Comparison of ENCODE assay signal across 14 cellular contexts in genomic region chr1:203760506-203760905, GRCh38. TPM values are rescaled to one million over a fixed set of nuclear protein-coding genes. Genes with fewer than 3 reads are reported as not detected.
DNase-seq lines count a peak whose midpoint lies in the region; ATAC-seq and TF ChIP-seq lines count a peak whose summit lies in the region.
"Had no signal": no experiment of that assay in that cellular context is flagged by ENCODE, and none has a peak within 500 bp of the region (broad histone marks: within the 10 kb centered on the region; RNA-seq: fewer than 3 reads in every experiment).

No MANE protein-coding gene starts in this region.

- POLR2A ChIA-PET in T-cell (lab: Charles Lee) = interaction anchor here in 1 of 2 donors (0.6 kb wide), 1 partner anchor 688 kb away, joined by 3 read pairs; no protein-coding TSS in a partner anchor

- no peak for TF ChIP-seq CTCF in OCI-LY1 (IDR thresholded peaks at IDR 0.05; ENCODE audit: low read length)
- no peak for TF ChIP-seq CTCF in thyroid gland (IDR thresholded peaks at IDR 0.05)

- peaks cover 3% of the 10 kb centered on the region for H3K79me2 ChIP-seq in OCI-LY1 (ENCODE audit: insufficient read depth, low read length)

- H3K9ac ChIP-seq in OCI-LY1 (ENCODE audit: low read length) = no peak overlapping the region; the same call in 1 of the 2 replicates

- no peaks in the 10 kb centered on the region for H3F3A ChIP-seq in OCI-LY1 (ENCODE audit: insufficient read depth, low read length)

- no peak for DNase-seq in T-cell
- peak; percentile 64 to 66 for DNase-seq in thyroid gland
- DNase-seq in T-helper 2 cell = no peak
- DNase-seq in SIG-M5 (lab: John Stamatoyannopoulos, UW) = no peak
- no peak for DNase-seq in HCEC 1CT
- DNase-seq: C1 segment of cervical spinal cord; Caco-2; CD8-positive, alpha-beta T cell; DMS153; DND-41; GOT3 had no signal

- peaks cover 38 to 49% (median 43%) of the 10 kb centered on the region in 3 donors for H3K4me1 Mint-ChIP-seq in T-cell

- peaks cover 63% of the 10 kb centered on the region for H3K4me1 ChIP-seq in OCI-LY1 (ENCODE audit: insufficient read depth, low read length, severe bottlenecking)
- H3K4me1 ChIP-seq in thyroid gland = peaks cover 0 to 5% of the 10 kb centered on the region in 2 donors

- H3K9me3 Mint-ChIP-seq in T-cell = no peaks in the 10 kb centered on the region
- H3K9me3 Mint-ChIP-seq: CD8-positive, alpha-beta T cell had no signal

- no peak for ATAC-seq in T-cell (replicated peaks in 1 of 4)
- ATAC-seq: CD8-positive, alpha-beta T cell had no signal

- CTCF ChIA-PET in T-cell (lab: Charles Lee) = interaction anchor here in 1 of 2 donors (0.7 kb wide), 1 partner anchor 54 kb away, joined by 3 read pairs; no protein-coding TSS in a partner anchor

- H2AFZ ChIP-seq in OCI-LY1 (ENCODE audit: low read length) = no peak overlapping the region

- no peaks in the 10 kb centered on the region for H3K36me3 Mint-ChIP-seq in T-cell

- H3K9me2 ChIP-seq in OCI-LY1 (ENCODE audit: low read depth, low read length) = no peaks in the 10 kb centered on the region

- peak overlapping the region; percentile 27 to 41 for H3K27ac Mint-ChIP-seq in T-cell

- intact Hi-C loops in thyroid gland (cut with DNase I) = no loop called here

- no peak for TF ChIP-seq POLR2A in thyroid gland (IDR thresholded peaks at IDR 0.05)

- WGBS in thyroid gland, 2 donors = 33 to 56% methylated on average over 3 of the region's 3 CpGs

- no peaks in the 10 kb centered on the region for H4K20me1 ChIP-seq in OCI-LY1 (ENCODE audit: insufficient read depth, low read length)

- H3K36me3 ChIP-seq in OCI-LY1 (ENCODE audit: insufficient read depth, low read length) = no peaks in the 10 kb centered on the region
- no peaks in the 10 kb centered on the region for H3K36me3 ChIP-seq in thyroid gland
- H3K36me3 ChIP-seq: HAP-1 had no signal

- no peaks in the 10 kb centered on the region for H3K9me3 ChIP-seq in OCI-LY1 (ENCODE audit: low read length)
- H3K9me3 ChIP-seq in thyroid gland = no peaks in the 10 kb centered on the region
- H3K9me3 ChIP-seq: Caco-2, HAP-1 had no signal

- H3K27ac ChIP-seq in OCI-LY1 (ENCODE audit: low read depth, low read length, poor library complexity, severe bottlenecking) (peak overlapping the region; percentile 75), thyroid gland (peak overlapping the region in 1 of 3 donors; percentile 28)

- H3K27me3 ChIP-seq in OCI-LY1 (ENCODE audit: insufficient read depth, low read length) = no peaks in the 10 kb centered on the region
- no peaks in the 10 kb centered on the region for H3K27me3 ChIP-seq in thyroid gland

- no peak overlapping the region for H3K4me2 ChIP-seq in OCI-LY1 (ENCODE audit: low read length)

- H3K27me3 Mint-ChIP-seq in T-cell = no peaks in the 10 kb centered on the region

- H3K4me3 ChIP-seq in OCI-LY1 (ENCODE audit: low read depth, low read length, poor library complexity, severe bottlenecking) = no peak overlapping the region
- H3K4me3 ChIP-seq in thyroid gland (replicated peaks in 1 of 3) = no peak overlapping the region
- H3K4me3 ChIP-seq: HAP-1 had no signal

- no peak overlapping the region for H3K4me3 Mint-ChIP-seq in T-cell
- H3K4me3 Mint-ChIP-seq: CD8-positive, alpha-beta T cell had no signal

RNA-seq across cellular contexts. Expression of gene LAX1, which starts 4.5 kb away (rescaled TPM):
- total RNA-seq in T-cell (10 to 100 TPM; 20.0 to 32.4 (median 29.1) TPM), thyroid gland (under 1 TPM in 3 of 4 donors, not detected in 1; 0.22 to 0.67 (median 0.40) TPM)
- total RNA-seq: A172, Caco-2 had no signal

RNA-seq across cellular contexts. Expression of gene ZBED6, which starts 34.9 kb away (rescaled TPM):
- 10 to 100 TPM; 21.7 to 36.7 (median 23.8) TPM for total RNA-seq in T-cell
- total RNA-seq in thyroid gland = 10 to 100 TPM; 17.6 to 33.2 (median 28.5) TPM

RNA-seq across cellular contexts. Expression of gene ZC3H11A, which starts 34.9 kb away (rescaled TPM):
- total RNA-seq in T-cell = 100 to 1,000 TPM in 2 of 5 donors, 10 to 100 TPM in 3; 85.6 to 111 (median 95.8) TPM
- total RNA-seq in thyroid gland = 100 to 1,000 TPM; 108 to 166 (median 131) TPM

Comparison
In these comparisons a context has a peak if more than half of its experiments do, and no peak if none do; other contexts are left out.
1. DNase-seq: peak in thyroid gland (2 of 2); none in T-cell (0 of 34), T-helper 2 cell (0 of 5), SIG-M5 (single experiment) and HCEC 1CT (single experiment).
2. RNA of gene LAX1, which starts 4.5 kb away (total RNA-seq): 20.0 to 32.4 TPM in T-cell; 0.22 to 0.67 TPM in thyroid gland; every median in the first group is over 10 times any median in the second.